13 cellular contexts compared by ENCODE assay signal in the genomic region with DNA sequence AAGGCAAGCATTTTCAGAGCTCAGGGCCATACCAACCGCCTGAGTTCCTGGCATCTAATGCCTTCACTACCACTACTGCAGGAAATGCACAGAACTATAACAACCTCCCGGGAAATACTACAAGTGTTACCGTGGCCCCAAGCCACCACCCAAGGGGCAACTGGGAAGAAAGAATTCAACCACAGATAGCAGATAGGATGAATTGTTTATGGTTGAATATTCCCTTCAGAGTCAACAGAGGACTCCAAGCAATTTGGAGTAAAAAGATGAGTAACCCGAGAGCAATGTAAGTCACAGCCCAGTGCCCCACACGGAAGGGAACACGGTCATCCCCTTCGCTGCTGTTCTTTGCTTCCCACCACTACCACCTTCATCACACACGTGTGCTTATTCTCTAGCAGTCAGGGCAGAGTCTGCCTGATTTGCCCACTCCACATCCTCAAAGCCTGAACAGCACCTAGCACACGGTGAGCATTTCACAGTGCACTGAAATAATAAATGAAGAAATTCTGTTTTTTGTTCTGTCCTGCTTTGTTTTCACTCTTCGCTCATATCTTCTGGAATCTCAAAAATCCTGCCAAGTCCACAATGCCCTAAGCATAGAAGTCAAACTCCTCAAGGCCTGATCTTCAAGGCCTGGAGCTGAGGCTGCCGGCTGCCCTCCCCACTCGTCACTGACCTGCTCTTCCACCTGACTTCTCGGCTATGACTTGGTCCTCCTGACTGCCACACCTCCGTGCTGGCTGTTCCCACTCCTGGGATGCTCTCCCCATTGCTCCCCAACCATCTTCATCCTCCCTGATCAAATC.
A peak's percentile ranks its signal among the peaks of the same experiment; 100 is the strongest.
DNase-seq lines count a peak whose midpoint lies in the region; TF ChIP-seq lines count a peak whose summit lies in the region.
"Had no signal": no experiment of that assay in that cellular context is flagged by ENCODE, and none has a peak within 500 bp of the region (broad histone marks: within the 10 kb centered on the region; RNA-seq: fewer than 3 reads in every experiment).

No MANE protein-coding gene starts in this region.

- no peak for TF ChIP-seq CTCF in choroid plexus epithelial cell (conservative IDR thresholded peaks at IDR 0.05; ENCODE audit: low read depth, low read length)
- no peak for TF ChIP-seq CTCF in nephron (IDR thresholded peaks at IDR 0.05; ENCODE audit: unreplicated experiment in 3 of 3)

- TF ChIP-seq RAD21 in Ishikawa (IDR thresholded peaks at IDR 0.05; ENCODE audit: low read depth), result no peak

- H3K4me3 Mint-ChIP-seq in nephron, result no peak overlapping the region
- H3K4me3 Mint-ChIP-seq: GM23338 had no signal

- DNase-seq in ACHN (peak; percentile 99), choroid plexus epithelial cell (ENCODE audit: low read depth) (peak; percentile 70), RPMI8226 (no peak), D341Med (ENCODE audit: low spot score) (no peak)
- DNase-seq in stimulated activated CD8-positive, alpha-beta memory T cell treated with anti-CD3 and anti-CD28 coated beads, Interleukin-4, amount 100 ng/mL, for 48 hours, result no peak
- no peak for DNase-seq in central memory CD4-positive, alpha-beta T cell
- DNase-seq: activated CD8-positive, alpha-beta memory T cell treated with anti-CD3 and anti-CD28 coated beads, Interleukin-2, amount 50 U/mL, for 48 hours; CD4-positive, CD25-positive, alpha-beta regulatory T cell; NCI-H2171 treated with DMSO at 0.1 percent for 48 hours; T-helper 1 cell had no signal

- H3K4me1 Mint-ChIP-seq in nephron, result peaks cover 66% of the 10 kb centered on the region
- H3K4me1 Mint-ChIP-seq: CD4-positive, CD25-positive, alpha-beta regulatory T cell had no signal

- no peak overlapping the region for H3K4me3 ChIP-seq in choroid plexus epithelial cell (ENCODE audit: low read depth, low read length)
- H3K4me3 ChIP-seq: GM23338 had no signal

- no peaks in the 10 kb centered on the region for H3K36me3 Mint-ChIP-seq in nephron (ENCODE audit: low read depth)
- H3K36me3 Mint-ChIP-seq: CD4-positive, CD25-positive, alpha-beta regulatory T cell had no signal

- no peak for TF ChIP-seq EP300 in Ishikawa (IDR thresholded peaks at IDR 0.05; ENCODE audit: borderline replicate concordance)

- H3K9me3 Mint-ChIP-seq in nephron, result no peaks in the 10 kb centered on the region
- H3K9me3 Mint-ChIP-seq: CD4-positive, CD25-positive, alpha-beta regulatory T cell; GM23338 had no signal

- H3K27ac Mint-ChIP-seq in nephron, result peak overlapping the region in 2 of 3 experiments; percentile 28 to 85
- H3K27ac Mint-ChIP-seq: CD4-positive, CD25-positive, alpha-beta regulatory T cell; GM23338 had no signal

- H3K27me3 Mint-ChIP-seq in nephron (ENCODE audit: low read depth), result peaks cover 39% of the 10 kb centered on the region
- H3K27me3 Mint-ChIP-seq: CD4-positive, CD25-positive, alpha-beta regulatory T cell had no signal

- in situ Hi-C loops in ACHN (cut with HindIII; ENCODE audit: low pct_ligation_motif_present, low pct_unique_long_range_greater_than_20kb, low sequenced_read_pairs), result loop anchor here (25.0 kb wide), 1 partner anchor 254 kb away; no protein-coding TSS in a partner anchor

TF ChIP-seq in Ishikawa, 13 proteins besides CTCF, POLR2A, EP300 and RAD21:
- TF ChIP-seq, protein P1, sequence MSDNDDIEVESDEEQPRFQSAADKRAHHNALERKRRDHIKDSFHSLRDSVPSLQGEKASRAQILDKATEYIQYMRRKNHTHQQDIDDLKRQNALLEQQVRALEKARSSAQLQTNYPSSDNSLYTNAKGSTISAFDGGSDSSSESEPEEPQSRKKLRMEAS (IDR thresholded peaks at IDR 0.05), result peak; percentile 38; the same call in 1 of the 2 replicates
- TF ChIP-seq TCF12 (IDR thresholded peaks at IDR 0.05; ENCODE audit: low read depth), result no peak
- TF ChIP-seq TEAD4 (IDR thresholded peaks at IDR 0.05), result peak; percentile 15; the same call in 1 of the 2 replicates

Comparison
In these comparisons a context has a peak if more than half of its experiments do, and no peak if none do; other contexts are left out.
1. DNase-seq: peak in ACHN (single experiment) and choroid plexus epithelial cell (single experiment); none in RPMI8226 (single experiment), stimulated activated CD8-positive, alpha-beta memory T cell treated with anti-CD3 and anti-CD28 coated beads, Interleukin-4, amount 100 ng/mL, for 48 hours (single experiment), D341Med (single experiment) and central memory CD4-positive, alpha-beta T cell (single experiment).